12 cellular contexts compared by ENCODE assay signal in genomic region chr16:88813396-88814143, GRCh38. TPM values are rescaled to one million over a fixed set of nuclear protein-coding genes. Genes with fewer than 3 reads are reported as not detected.
DNase-seq lines count a peak whose midpoint lies in the region; ATAC-seq and TF ChIP-seq lines count a peak whose summit lies in the region.
"Had no signal": no experiment of that assay in that cellular context is flagged by ENCODE, and none has a peak within 500 bp of the region (broad histone marks: within the 10 kb centered on the region; RNA-seq: fewer than 3 reads in every experiment).

No MANE protein-coding gene starts in this region.

- H3F3A ChIP-seq in GM23338 (replicated peaks; ENCODE audit: low read depth) (peaks cover 26% of the 10 kb centered on the region), neural progenitor cell (ENCODE audit: low read depth) (peaks cover 37% of the 10 kb centered on the region)

- 60% methylated on average over 20 of the region's 20 CpGs for WGBS in prostate gland

- H3K4me3 Mint-ChIP-seq in GM23338 (peak overlapping the region; percentile 29; the same call in 2 of the 3 replicates), neural progenitor cell (peak overlapping the region; percentile 24)
- peak overlapping the region; percentile 20 for H3K4me3 Mint-ChIP-seq in activated naive CD8-positive, alpha-beta T cell treated with anti-CD3 and anti-CD28 coated beads, Interleukin-2, amount 10 ng/mL, durations not matched to agents 7 days and 5 days

- H3K4me2 ChIP-seq in GM23338: no peak overlapping the region; the same call in 1 of the 2 replicates
- H3K4me2 ChIP-seq in neural progenitor cell: no peak overlapping the region

- no peak for TF ChIP-seq POLR2A in prostate gland (IDR thresholded peaks at IDR 0.05)

- H3K4me1 Mint-ChIP-seq in GM23338 (peaks cover 14% of the 10 kb centered on the region; the same call in 2 of the 3 replicates), neural progenitor cell (peaks cover 6% of the 10 kb centered on the region)
- H3K4me1 Mint-ChIP-seq in activated naive CD8-positive, alpha-beta T cell treated with anti-CD3 and anti-CD28 coated beads, Interleukin-2, amount 10 ng/mL, durations not matched to agents 7 days and 5 days: peaks cover 10% of the 10 kb centered on the region

- H3K36me3 Mint-ChIP-seq in GM23338 (ENCODE audit: low read depth): peaks cover 23% of the 10 kb centered on the region
- peaks cover 4% of the 10 kb centered on the region for H3K36me3 Mint-ChIP-seq in activated naive CD8-positive, alpha-beta T cell treated with anti-CD3 and anti-CD28 coated beads, Interleukin-2, amount 10 ng/mL, durations not matched to agents 7 days and 5 days
- H3K36me3 Mint-ChIP-seq in neural progenitor cell: peaks cover 1% of the 10 kb centered on the region

- peaks cover 12% of the 10 kb centered on the region for H3K36me3 ChIP-seq in GM23338 (ENCODE audit: insufficient read depth)
- H3K36me3 ChIP-seq in neural progenitor cell: no peaks in the 10 kb centered on the region
- H3K36me3 ChIP-seq in prostate gland: no peaks in the 10 kb centered on the region

- H3K9me3 ChIP-seq in neural progenitor cell (ENCODE audit: low read depth) (no peaks in the 10 kb centered on the region), prostate gland (no peaks in the 10 kb centered on the region)
- H3K9me3 ChIP-seq: psoas muscle had no signal

- H3K27ac Mint-ChIP-seq in GM23338 (no peak overlapping the region; the same call in 1 of the 2 replicates), neural progenitor cell (peak overlapping the region; percentile 42)
- H3K27ac Mint-ChIP-seq in activated naive CD8-positive, alpha-beta T cell treated with anti-CD3 and anti-CD28 coated beads, Interleukin-2, amount 10 ng/mL, durations not matched to agents 7 days and 5 days: no peak overlapping the region

- 0 out of 2 replicates have a peak overlapping the region, but pooled peaks have one; percentile 19 for H3K27ac ChIP-seq in GM23338 (ENCODE audit: low read depth)
- H3K27ac ChIP-seq in neural progenitor cell: no peak overlapping the region
- H3K27ac ChIP-seq in prostate gland: no peak overlapping the region
- H3K27ac ChIP-seq: psoas muscle had no signal

- no peak for TF ChIP-seq CTCF in GM23338 (conservative IDR thresholded peaks at IDR 0.05; ENCODE audit: low read depth in 2 of 2)
- no peak for TF ChIP-seq CTCF in neural progenitor cell (IDR thresholded peaks at IDR 0.05)
- TF ChIP-seq CTCF in prostate gland (IDR thresholded peaks at IDR 0.05): no peak

- POLR2A ChIA-PET in activated naive CD8-positive, alpha-beta T cell treated with anti-CD3 and anti-CD28 coated beads, Interleukin-2, amount 10 ng/mL, durations not matched to agents 7 days and 5 days (lab: Charles Lee): interaction anchor here (2.1 to 4.9 kb wide), 5 partner anchors 10 to 111 kb away, joined by 12 to 40 read pairs (median 15); partner anchors contain the start of genes CDT1, GALNS and TRAPPC2L

- DNase-seq in NCI-H2171 treated with DMSO at 0.1 percent for 48 hours (lab: John Stamatoyannopoulos, UW) (peak; percentile 3), NCI-H2171 (lab: John Stamatoyannopoulos, UW) (no peak), GM23338 (ENCODE audit: low spot score) (no peak), neural progenitor cell (ENCODE audit: low spot score) (no peak), NCI-H1092 treated with DMSO at 0.1 percent for 48 hours (lab: John Stamatoyannopoulos, UW) (no peak), prostate gland (ENCODE audit: low spot score) (no peak)
- no peak for DNase-seq in activated naive CD8-positive, alpha-beta T cell treated with anti-CD3 and anti-CD28 coated beads, Interleukin-2, amount 10 ng/mL, durations not matched to agents 7 days and 5 days
- DNase-seq: NCI-H187 treated with DMSO at 0.1 percent for 48 hours, NCI-H524 treated with DMSO at 0.1 percent for 48 hours, substantia nigra had no signal

- H3K9ac ChIP-seq in neural progenitor cell: no peak overlapping the region

- H3K4me3 ChIP-seq in GM23338 (no peak overlapping the region), neural progenitor cell (no peak overlapping the region), prostate gland (no peak overlapping the region)

- H3K27me3 Mint-ChIP-seq in GM23338 (ENCODE audit: insufficient read depth, low read depth, poor library complexity) (peaks cover 28% of the 10 kb centered on the region), neural progenitor cell (ENCODE audit: insufficient read depth, low read depth) (peaks cover 5% of the 10 kb centered on the region)
- H3K27me3 Mint-ChIP-seq in activated naive CD8-positive, alpha-beta T cell treated with anti-CD3 and anti-CD28 coated beads, Interleukin-2, amount 10 ng/mL, durations not matched to agents 7 days and 5 days: no peaks in the 10 kb centered on the region

- no peak overlapping the region for H2AFZ ChIP-seq in GM23338
- no peak overlapping the region for H2AFZ ChIP-seq in neural progenitor cell (replicated peaks)

- H4K20me1 ChIP-seq in GM23338 (replicated peaks; ENCODE audit: insufficient read depth) (no peaks in the 10 kb centered on the region; the same call in 1 of the 2 replicates), neural progenitor cell (ENCODE audit: low read depth) (peaks cover 27% of the 10 kb centered on the region)

- H3K27me3 ChIP-seq in GM23338 (ENCODE audit: insufficient read depth) (no peaks in the 10 kb centered on the region), neural progenitor cell (no peaks in the 10 kb centered on the region), prostate gland (replicated peaks; ENCODE audit: insufficient read depth) (no peaks in the 10 kb centered on the region)

- H3K4me1 ChIP-seq in GM23338 (ENCODE audit: insufficient read depth) (no peaks in the 10 kb centered on the region; the same call in 1 of the 2 replicates), neural progenitor cell (peaks cover 4% of the 10 kb centered on the region), prostate gland (replicated peaks) (peaks cover 10% of the 10 kb centered on the region)

- no peaks in the 10 kb centered on the region for H3K9me2 ChIP-seq in GM23338 (ENCODE audit: insufficient read depth)

- peaks cover 13% of the 10 kb centered on the region for H3K79me2 ChIP-seq in GM23338 (replicated peaks; ENCODE audit: insufficient read depth)
- peaks cover 18% of the 10 kb centered on the region for H3K79me2 ChIP-seq in neural progenitor cell (ENCODE audit: low read depth)

- H3K9me3 Mint-ChIP-seq in GM23338 (0 out of 3 replicates have a peak, but pooled peaks cover under 1% of the 10 kb centered on the region), neural progenitor cell (no peaks in the 10 kb centered on the region)
- H3K9me3 Mint-ChIP-seq in activated naive CD8-positive, alpha-beta T cell treated with anti-CD3 and anti-CD28 coated beads, Interleukin-2, amount 10 ng/mL, durations not matched to agents 7 days and 5 days: no peaks in the 10 kb centered on the region

- ATAC-seq in GM23338 (no peak), GM18517 (IDR thresholded peaks at IDR 0.05; ENCODE audit: unreplicated experiment) (no peak)
- ATAC-seq in activated naive CD8-positive, alpha-beta T cell treated with anti-CD3 and anti-CD28 coated beads, Interleukin-2, amount 10 ng/mL, durations not matched to agents 7 days and 5 days (ENCODE audit: low read depth): no peak
- ATAC-seq: psoas muscle had no signal

- intact Hi-C loops in prostate gland (cut with DNase I): loop anchor here (2.0 to 5.0 kb wide), 3 partner anchors 43 to 889 kb away; partner anchors contain the start of genes GALNS, SPATA2L, TRAPPC2L and ZNF778

TF ChIP-seq in GM23338, 12 proteins besides CTCF, POLR2A, EP300 and RAD21 (continues in another document):
- TF ChIP-seq EZH2 (IDR thresholded peaks at IDR 0.05; ENCODE audit: low read depth, unreplicated experiment) (no peak), EZH2phosphoT487 (IDR thresholded peaks at IDR 0.05; ENCODE audit: unreplicated experiment) (no peak)

RNA-seq across cellular contexts. Expression of gene APRT, which starts 1.8 kb away (rescaled TPM):
- total RNA-seq in GM23338 (2014; rRNA removed; shearing (Covaris generic)): 250 and 258 TPM in 2 replicates
- polyA plus RNA-seq in GM23338 (2016; fragmentation: Nextera tagmentation; extraction: Ambion mirVana): 522 and 536 TPM in 2 replicates
- total RNA-seq in activated naive CD8-positive, alpha-beta T cell treated with anti-CD3 and anti-CD28 coated beads, Interleukin-2, amount 10 ng/mL, durations not matched to agents 7 days and 5 days: 100 to 1,000 TPM; 124 to 139 TPM
- total RNA-seq in neural progenitor cell (ENCODE audit: low replicate concordance) (53.4 and 150 TPM in 2 replicates), prostate gland (100 to 1,000 TPM; 165 to 211 TPM)

RNA-seq across cellular contexts. Expression of gene CDT1, which starts 10.0 kb away (rescaled TPM):
- 114 and 187 TPM in 2 replicates for total RNA-seq in GM23338 (2014; rRNA removed; shearing (Covaris generic))
- polyA plus RNA-seq in GM23338 (2016; fragmentation: Nextera tagmentation; extraction: Ambion mirVana): 32.6 and 36.1 TPM in 2 replicates
- 100 to 1,000 TPM; 135 to 140 TPM for total RNA-seq in activated naive CD8-positive, alpha-beta T cell treated with anti-CD3 and anti-CD28 coated beads, Interleukin-2, amount 10 ng/mL, durations not matched to agents 7 days and 5 days
- 7.8 and 57.9 TPM in 2 replicates for total RNA-seq in neural progenitor cell (ENCODE audit: low replicate concordance)
- total RNA-seq in prostate gland: 1 to 10 TPM; 4.3 to 7.6 TPM

RNA-seq across cellular contexts. Expression of gene PIEZO1, which starts 28.6 kb away (rescaled TPM):
- 56.2 and 70.1 TPM in 2 replicates for total RNA-seq in GM23338 (2014; rRNA removed; shearing (Covaris generic))
- 29.6 and 30.4 TPM in 2 replicates for polyA plus RNA-seq in GM23338 (2016; fragmentation: Nextera tagmentation; extraction: Ambion mirVana)
- 100 to 1,000 TPM; 206 to 220 TPM for total RNA-seq in activated naive CD8-positive, alpha-beta T cell treated with anti-CD3 and anti-CD28 coated beads, Interleukin-2, amount 10 ng/mL, durations not matched to agents 7 days and 5 days
- total RNA-seq in neural progenitor cell (ENCODE audit: low replicate concordance): 5.5 and 26.9 TPM in 2 replicates
- 100 to 1,000 TPM; 156 to 202 TPM for total RNA-seq in prostate gland

RNA-seq across cellular contexts. Expression of gene GALNS, which starts 43.2 kb away (rescaled TPM):
- 16.4 and 18.8 TPM in 2 replicates for total RNA-seq in GM23338 (2014; rRNA removed; shearing (Covaris generic))
- polyA plus RNA-seq in GM23338 (2016; fragmentation: Nextera tagmentation; extraction: Ambion mirVana): 9.7 TPM in 2 replicates
- total RNA-seq in activated naive CD8-positive, alpha-beta T cell treated with anti-CD3 and anti-CD28 coated beads, Interleukin-2, amount 10 ng/mL, durations not matched to agents 7 days and 5 days: 10 to 100 TPM; 50.9 to 51.8 TPM
- total RNA-seq in neural progenitor cell (ENCODE audit: low replicate concordance): 5.0 and 11.6 TPM in 2 replicates
- total RNA-seq in prostate gland: 10 to 100 TPM; 20.4 to 75.1 TPM

RNA-seq across cellular contexts. Expression of gene TRAPPC2L, which starts 43.4 kb away (rescaled TPM):
- total RNA-seq in GM23338 (2014; rRNA removed; shearing (Covaris generic)): 59.3 and 68.8 TPM in 2 replicates
- 167 and 171 TPM in 2 replicates for polyA plus RNA-seq in GM23338 (2016; fragmentation: Nextera tagmentation; extraction: Ambion mirVana)
- 10 to 100 TPM; 47.4 to 50.9 TPM for total RNA-seq in activated naive CD8-positive, alpha-beta T cell treated with anti-CD3 and anti-CD28 coated beads, Interleukin-2, amount 10 ng/mL, durations not matched to agents 7 days and 5 days
- total RNA-seq in neural progenitor cell (ENCODE audit: low replicate concordance) (31.8 and 48.5 TPM in 2 replicates), prostate gland (10 to 100 TPM; 23.7 to 38.9 TPM)
